11 cellular contexts compared by ENCODE assay signal in genomic region chr16:67268136-67268579, GRCh38. TPM values are rescaled to one million over a fixed set of nuclear protein-coding genes. Genes with fewer than 3 reads are reported as not detected.
DNase-seq lines count a peak whose midpoint lies in the region; ATAC-seq, FAIRE-seq and TF ChIP-seq lines count a peak whose summit lies in the region.
"Had no signal": no experiment of that assay in that cellular context is flagged by ENCODE, and none has a peak within 500 bp of the region (broad histone marks: within the 10 kb centered on the region; RNA-seq: fewer than 3 reads in every experiment).

No MANE protein-coding gene starts in this region.

- no peak for TF ChIP-seq POLR2A in H54 (IDR thresholded peaks at IDR 0.05; ENCODE audit: low read depth, low read length)

- H3K4me3 ChIP-seq in foreskin fibroblast (ENCODE audit: low read depth in 1 of 2, low read length in 2 of 2): no peak overlapping the region

- ATAC-seq in sciatic nerve (peak; percentile 65), HG03432 (IDR thresholded peaks at IDR 0.05; ENCODE audit: unreplicated experiment) (no peak), GM19324 (IDR thresholded peaks at IDR 0.05; ENCODE audit: low FRiP score, unreplicated experiment) (no peak)
- ATAC-seq: activated CD4-positive, alpha-beta T cell treated with anti-CD3 and anti-CD28 coated beads for 36 hours; activated naive CD8-positive, alpha-beta T cell treated with anti-CD3 and anti-CD28 coated beads, Interleukin-2, amount 50 U/mL, for 24 hours had no signal

- DNase-seq in H54 (ENCODE audit: insufficient read length, low spot score) (no peak), SW480 (ENCODE audit: low spot score) (peak; percentile 40), foreskin fibroblast (peak; percentile 90 to 93), sciatic nerve (ENCODE audit: low spot score) (no peak), NCI-H2107 (lab: John Stamatoyannopoulos, UW) (no peak)
- no peak for DNase-seq in activated effector memory CD4-positive, alpha-beta T cell treated with anti-CD3 and anti-CD28 coated beads, Interleukin-2, amount 50 U/mL, for 16 hours
- DNase-seq: activated CD4-positive, alpha-beta T cell treated with anti-CD3 and anti-CD28 coated beads for 36 hours; activated naive CD8-positive, alpha-beta T cell treated with anti-CD3 and anti-CD28 coated beads, Interleukin-2, amount 50 U/mL, for 24 hours; NCI-H2227 treated with DMSO at 0.1 percent for 48 hours had no signal

- intact Hi-C loops in sciatic nerve (cut with DNase I): no loop called here

- peak; percentile 65 for FAIRE-seq in H54 (lab: Jason Lieb, UNC)

- no peak for TF ChIP-seq CTCF in foreskin fibroblast (IDR thresholded peaks at IDR 0.05; ENCODE audit: low read depth, low read length)

RNA-seq across cellular contexts. Expression of gene PLEKHG4, which starts 11.2 kb away (rescaled TPM):
- total RNA-seq in sciatic nerve: 15.0 TPM

RNA-seq across cellular contexts. Expression of gene SLC9A5, which starts 19.4 kb away (rescaled TPM):
- 1.2 TPM for total RNA-seq in sciatic nerve

RNA-seq across cellular contexts. Expression of gene FHOD1, which starts 20.9 kb away (rescaled TPM):
- 35.3 TPM for total RNA-seq in sciatic nerve

RNA-seq across cellular contexts. Expression of gene TMEM208, which starts 41.2 kb away (rescaled TPM):
- total RNA-seq in sciatic nerve: 24.6 TPM

RNA-seq across cellular contexts. Expression of gene KCTD19, which starts 58.4 kb away (rescaled TPM):
- 0.53 TPM for total RNA-seq in sciatic nerve

Comparison
In these comparisons a context has a peak if more than half of its experiments do, and no peak if none do; other contexts are left out.
1. DNase-seq: peak in SW480 (single experiment) and foreskin fibroblast (2 of 2); none in H54 (single experiment), sciatic nerve (single experiment), NCI-H2107 (single experiment) and activated effector memory CD4-positive, alpha-beta T cell treated with anti-CD3 and anti-CD28 coated beads, Interleukin-2, amount 50 U/mL, for 16 hours (single experiment).